In the genomic region with DNA sequence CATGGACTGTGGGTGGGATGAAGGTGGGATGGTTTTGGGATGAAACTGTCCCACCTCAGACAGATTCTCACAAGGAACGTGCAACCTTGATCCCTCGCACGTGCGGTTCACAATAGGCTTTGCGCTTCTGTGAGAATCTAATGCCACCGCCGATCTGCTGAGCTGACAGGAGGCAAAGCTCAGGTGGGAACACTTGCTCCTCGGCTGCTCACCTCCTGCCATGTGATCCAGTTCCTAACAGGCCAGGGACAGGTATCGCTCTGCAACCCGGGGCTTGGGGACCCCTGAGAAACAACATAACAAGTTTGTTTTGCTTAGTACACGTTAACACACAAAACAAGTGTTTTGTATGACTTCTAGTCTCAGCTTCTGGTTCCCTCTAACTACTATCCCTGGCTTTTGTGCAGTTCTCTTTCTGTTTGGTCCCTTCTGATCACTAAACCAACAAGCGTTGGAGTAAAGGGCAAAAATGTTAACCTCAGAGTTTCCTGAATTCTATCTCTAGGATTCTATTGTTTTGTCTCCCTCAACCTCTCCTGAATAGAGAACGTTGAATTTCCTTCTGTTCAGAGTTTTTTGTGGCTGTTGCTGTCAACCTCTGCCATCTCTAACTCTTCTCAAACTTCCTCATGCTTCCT, we compare ENCODE assay signal across 1 cellular context.
A peak's percentile ranks its signal among the peaks of the same experiment; 100 is the strongest.
TF ChIP-seq lines count a peak whose summit lies in the region.

No MANE protein-coding gene starts in this region.

TF ChIP-seq in HepG2, 621 proteins besides CTCF, POLR2A, EP300 and RAD21 (continued from another document and continues in another):
- TF ChIP-seq, protein P1, sequence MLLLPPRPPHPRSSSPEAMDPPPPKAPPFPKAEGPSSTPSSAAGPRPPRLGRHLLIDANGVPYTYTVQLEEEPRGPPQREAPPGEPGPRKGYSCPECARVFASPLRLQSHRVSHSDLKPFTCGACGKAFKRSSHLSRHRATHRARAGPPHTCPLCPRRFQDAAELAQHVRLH (CRISPR knock-in tag; IDR thresholded peaks at IDR 0.05; ENCODE audit: borderline replicate concordance, low read depth): no peak
- TF ChIP-seq ZBTB20 (CRISPR knock-in tag; IDR thresholded peaks at IDR 0.05; ENCODE audit: borderline replicate concordance, low read depth) (no peak), TEAD3 (CRISPR knock-in tag; optimal IDR thresholded peaks at IDR 0.05; ENCODE audit: borderline replicate concordance) (no peak), SALL2 (CRISPR knock-in tag; IDR thresholded peaks at IDR 0.05) (no peak), ZNF44 (CRISPR knock-in tag; IDR thresholded peaks at IDR 0.05) (no peak), ZBTB8A (CRISPR knock-in tag; IDR thresholded peaks at IDR 0.05; ENCODE audit: borderline replicate concordance, low read depth) (no peak), FOXA1 (IDR thresholded peaks at IDR 0.05) (no peak), FOXA1 (CRISPR knock-in tag; IDR thresholded peaks at IDR 0.05) (peak; percentile 43; the same call in 1 of the 2 replicates), ZNF260 (CRISPR knock-in tag; IDR thresholded peaks at IDR 0.05; ENCODE audit: borderline replicate concordance, low read depth) (no peak), STAG1 (CRISPR knock-in tag; IDR thresholded peaks at IDR 0.05) (no peak), ARHGAP35 (CRISPR knock-in tag; IDR thresholded peaks at IDR 0.05; ENCODE audit: borderline replicate concordance) (no peak), ERF (CRISPR knock-in tag; IDR thresholded peaks at IDR 0.05) (no peak), FOXP1 (IDR thresholded peaks at IDR 0.05) (no peak), FOXP1 (CRISPR knock-in tag; IDR thresholded peaks at IDR 0.05) (no peak), SOX13 (IDR thresholded peaks at IDR 0.05) (no peak), SOX13 (CRISPR knock-in tag; conservative IDR thresholded peaks at IDR 0.05 in 1 of 2, IDR thresholded peaks at IDR 0.05 in 1 of 2) (peak in 1 of 2 experiments; percentile 65; a peak in 2 of 4 replicates), CCDC6 (CRISPR knock-in tag; IDR thresholded peaks at IDR 0.05) (no peak), ZNF589 (CRISPR knock-in tag; conservative IDR thresholded peaks at IDR 0.05) (no peak), FOXA3 (CRISPR knock-in tag; IDR thresholded peaks at IDR 0.05) (no peak), SALL1 (CRISPR knock-in tag; IDR thresholded peaks at IDR 0.05) (peak; percentile 40; the same call in 1 of the 2 replicates), ZNF20 (CRISPR knock-in tag; IDR thresholded peaks at IDR 0.05) (no peak), ZSCAN31 (CRISPR knock-in tag; IDR thresholded peaks at IDR 0.05; ENCODE audit: low read depth) (no peak), ZNF235 (CRISPR knock-in tag; IDR thresholded peaks at IDR 0.05; ENCODE audit: borderline replicate concordance) (no peak), ESRRA (CRISPR knock-in tag; IDR thresholded peaks at IDR 0.05; ENCODE audit: low read depth) (no peak), ZNF761 (CRISPR knock-in tag; conservative IDR thresholded peaks at IDR 0.05) (no peak), ZNF180 (CRISPR knock-in tag; IDR thresholded peaks at IDR 0.05; ENCODE audit: borderline replicate concordance, low read depth) (no peak), ZNF263 (CRISPR knock-in tag; IDR thresholded peaks at IDR 0.05) (no peak), KDM4B (CRISPR knock-in tag; IDR thresholded peaks at IDR 0.05) (no peak), KAT7 (CRISPR knock-in tag; IDR thresholded peaks at IDR 0.05; ENCODE audit: borderline replicate concordance) (no peak), ZBTB1 (CRISPR knock-in tag; IDR thresholded peaks at IDR 0.05; ENCODE audit: borderline replicate concordance) (no peak), NFE2L2 (IDR thresholded peaks at IDR 0.05; ENCODE audit: low read length) (no peak)
- TF ChIP-seq, protein P2, sequence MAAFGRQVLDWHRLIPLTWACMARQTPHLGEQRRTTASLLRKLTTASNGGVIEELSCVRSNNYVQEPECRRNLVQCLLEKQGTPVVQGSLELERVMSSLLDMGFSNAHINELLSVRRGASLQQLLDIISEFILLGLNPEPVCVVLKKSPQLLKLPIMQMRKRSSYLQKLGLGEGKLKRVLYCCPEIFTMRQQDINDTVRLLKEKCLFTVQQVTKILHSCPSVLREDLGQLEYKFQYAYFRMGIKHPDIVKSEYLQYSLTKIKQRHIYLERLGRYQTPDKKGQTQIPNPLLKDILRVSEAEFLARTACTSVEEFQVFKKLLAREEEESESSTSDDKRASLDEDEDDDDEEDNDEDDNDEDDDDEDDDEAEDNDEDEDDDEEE (CRISPR knock-in tag; IDR thresholded peaks at IDR 0.05): no peak
- TF ChIP-seq, protein P3, sequence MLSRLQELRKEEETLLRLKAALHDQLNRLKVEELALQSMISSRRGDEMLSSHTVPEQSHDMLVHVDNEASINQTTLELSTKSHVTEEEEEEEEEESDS (CRISPR knock-in tag; IDR thresholded peaks at IDR 0.05; ENCODE audit: borderline replicate concordance): no peak
- TF ChIP-seq, protein P4, sequence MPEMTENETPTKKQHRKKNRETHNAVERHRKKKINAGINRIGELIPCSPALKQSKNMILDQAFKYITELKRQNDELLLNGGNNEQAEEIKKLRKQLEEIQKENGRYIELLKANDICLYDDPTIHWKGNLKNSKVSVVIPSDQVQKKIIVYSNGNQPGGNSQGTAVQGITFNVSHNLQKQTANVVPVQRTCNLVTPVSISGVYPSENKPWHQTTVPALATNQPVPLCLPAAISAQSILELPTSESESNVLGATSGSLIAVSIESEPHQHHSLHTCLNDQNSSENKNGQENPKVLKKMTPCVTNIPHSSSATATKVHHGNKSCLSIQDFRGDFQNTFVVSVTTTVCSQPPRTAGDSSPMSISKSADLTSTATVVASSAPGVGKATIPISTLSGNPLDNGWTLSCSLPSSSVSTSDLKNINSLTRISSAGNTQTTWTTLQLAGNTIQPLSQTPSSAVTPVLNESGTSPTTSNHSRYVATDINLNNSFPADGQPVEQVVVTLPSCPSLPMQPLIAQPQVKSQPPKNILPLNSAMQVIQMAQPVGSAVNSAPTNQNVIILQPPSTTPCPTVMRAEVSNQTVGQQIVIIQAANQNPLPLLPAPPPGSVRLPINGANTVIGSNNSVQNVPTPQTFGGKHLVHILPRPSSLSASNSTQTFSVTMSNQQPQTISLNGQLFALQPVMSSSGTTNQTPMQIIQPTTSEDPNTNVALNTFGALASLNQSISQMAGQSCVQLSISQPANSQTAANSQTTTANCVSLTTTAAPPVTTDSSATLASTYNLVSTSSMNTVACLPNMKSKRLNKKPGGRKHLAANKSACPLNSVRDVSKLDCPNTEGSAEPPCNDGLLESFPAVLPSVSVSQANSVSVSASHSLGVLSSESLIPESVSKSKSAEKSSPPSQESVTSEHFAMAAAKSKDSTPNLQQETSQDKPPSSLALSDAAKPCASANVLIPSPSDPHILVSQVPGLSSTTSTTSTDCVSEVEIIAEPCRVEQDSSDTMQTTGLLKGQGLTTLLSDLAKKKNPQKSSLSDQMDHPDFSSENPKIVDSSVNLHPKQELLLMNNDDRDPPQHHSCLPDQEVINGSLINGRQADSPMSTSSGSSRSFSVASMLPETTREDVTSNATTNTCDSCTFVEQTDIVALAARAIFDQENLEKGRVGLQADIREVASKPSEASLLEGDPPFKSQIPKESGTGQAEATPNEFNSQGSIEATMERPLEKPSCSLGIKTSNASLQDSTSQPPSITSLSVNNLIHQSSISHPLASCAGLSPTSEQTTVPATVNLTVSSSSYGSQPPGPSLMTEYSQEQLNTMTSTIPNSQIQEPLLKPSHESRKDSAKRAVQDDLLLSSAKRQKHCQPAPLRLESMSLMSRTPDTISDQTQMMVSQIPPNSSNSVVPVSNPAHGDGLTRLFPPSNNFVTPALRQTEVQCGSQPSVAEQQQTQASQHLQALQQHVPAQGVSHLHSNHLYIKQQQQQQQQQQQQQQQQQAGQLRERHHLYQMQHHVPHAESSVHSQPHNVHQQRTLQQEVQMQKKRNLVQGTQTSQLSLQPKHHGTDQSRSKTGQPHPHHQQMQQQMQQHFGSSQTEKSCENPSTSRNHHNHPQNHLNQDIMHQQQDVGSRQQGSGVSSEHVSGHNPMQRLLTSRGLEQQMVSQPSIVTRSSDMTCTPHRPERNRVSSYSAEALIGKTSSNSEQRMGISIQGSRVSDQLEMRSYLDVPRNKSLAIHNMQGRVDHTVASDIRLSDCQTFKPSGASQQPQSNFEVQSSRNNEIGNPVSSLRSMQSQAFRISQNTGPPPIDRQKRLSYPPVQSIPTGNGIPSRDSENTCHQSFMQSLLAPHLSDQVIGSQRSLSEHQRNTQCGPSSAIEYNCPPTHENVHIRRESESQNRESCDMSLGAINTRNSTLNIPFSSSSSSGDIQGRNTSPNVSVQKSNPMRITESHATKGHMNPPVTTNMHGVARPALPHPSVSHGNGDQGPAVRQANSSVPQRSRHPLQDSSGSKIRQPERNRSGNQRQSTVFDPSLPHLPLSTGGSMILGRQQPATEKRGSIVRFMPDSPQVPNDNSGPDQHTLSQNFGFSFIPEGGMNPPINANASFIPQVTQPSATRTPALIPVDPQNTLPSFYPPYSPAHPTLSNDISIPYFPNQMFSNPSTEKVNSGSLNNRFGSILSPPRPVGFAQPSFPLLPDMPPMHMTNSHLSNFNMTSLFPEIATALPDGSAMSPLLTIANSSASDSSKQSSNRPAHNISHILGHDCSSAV (CRISPR knock-in tag; IDR thresholded peaks at IDR 0.05; ENCODE audit: borderline replicate concordance): no peak
- TF ChIP-seq, protein P5, sequence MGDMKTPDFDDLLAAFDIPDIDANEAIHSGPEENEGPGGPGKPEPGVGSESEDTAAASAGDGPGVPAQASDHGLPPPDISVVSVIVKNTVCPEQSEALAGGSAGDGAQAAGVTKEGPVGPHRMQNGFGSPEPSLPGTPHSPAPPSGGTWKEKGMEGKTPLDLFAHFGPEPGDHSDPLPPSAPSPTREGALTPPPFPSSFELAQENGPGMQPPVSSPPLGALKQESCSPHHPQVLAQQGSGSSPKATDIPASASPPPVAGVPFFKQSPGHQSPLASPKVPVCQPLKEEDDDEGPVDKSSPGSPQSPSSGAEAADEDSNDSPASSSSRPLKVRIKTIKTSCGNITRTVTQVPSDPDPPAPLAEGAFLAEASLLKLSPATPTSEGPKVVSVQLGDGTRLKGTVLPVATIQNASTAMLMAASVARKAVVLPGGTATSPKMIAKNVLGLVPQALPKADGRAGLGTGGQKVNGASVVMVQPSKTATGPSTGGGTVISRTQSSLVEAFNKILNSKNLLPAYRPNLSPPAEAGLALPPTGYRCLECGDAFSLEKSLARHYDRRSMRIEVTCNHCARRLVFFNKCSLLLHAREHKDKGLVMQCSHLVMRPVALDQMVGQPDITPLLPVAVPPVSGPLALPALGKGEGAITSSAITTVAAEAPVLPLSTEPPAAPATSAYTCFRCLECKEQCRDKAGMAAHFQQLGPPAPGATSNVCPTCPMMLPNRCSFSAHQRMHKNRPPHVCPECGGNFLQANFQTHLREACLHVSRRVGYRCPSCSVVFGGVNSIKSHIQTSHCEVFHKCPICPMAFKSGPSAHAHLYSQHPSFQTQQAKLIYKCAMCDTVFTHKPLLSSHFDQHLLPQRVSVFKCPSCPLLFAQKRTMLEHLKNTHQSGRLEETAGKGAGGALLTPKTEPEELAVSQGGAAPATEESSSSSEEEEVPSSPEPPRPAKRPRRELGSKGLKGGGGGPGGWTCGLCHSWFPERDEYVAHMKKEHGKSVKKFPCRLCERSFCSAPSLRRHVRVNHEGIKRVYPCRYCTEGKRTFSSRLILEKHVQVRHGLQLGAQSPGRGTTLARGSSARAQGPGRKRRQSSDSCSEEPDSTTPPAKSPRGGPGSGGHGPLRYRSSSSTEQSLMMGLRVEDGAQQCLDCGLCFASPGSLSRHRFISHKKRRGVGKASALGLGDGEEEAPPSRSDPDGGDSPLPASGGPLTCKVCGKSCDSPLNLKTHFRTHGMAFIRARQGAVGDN (CRISPR knock-in tag; IDR thresholded peaks at IDR 0.05): peak; percentile 64
- TF ChIP-seq, protein P6, sequence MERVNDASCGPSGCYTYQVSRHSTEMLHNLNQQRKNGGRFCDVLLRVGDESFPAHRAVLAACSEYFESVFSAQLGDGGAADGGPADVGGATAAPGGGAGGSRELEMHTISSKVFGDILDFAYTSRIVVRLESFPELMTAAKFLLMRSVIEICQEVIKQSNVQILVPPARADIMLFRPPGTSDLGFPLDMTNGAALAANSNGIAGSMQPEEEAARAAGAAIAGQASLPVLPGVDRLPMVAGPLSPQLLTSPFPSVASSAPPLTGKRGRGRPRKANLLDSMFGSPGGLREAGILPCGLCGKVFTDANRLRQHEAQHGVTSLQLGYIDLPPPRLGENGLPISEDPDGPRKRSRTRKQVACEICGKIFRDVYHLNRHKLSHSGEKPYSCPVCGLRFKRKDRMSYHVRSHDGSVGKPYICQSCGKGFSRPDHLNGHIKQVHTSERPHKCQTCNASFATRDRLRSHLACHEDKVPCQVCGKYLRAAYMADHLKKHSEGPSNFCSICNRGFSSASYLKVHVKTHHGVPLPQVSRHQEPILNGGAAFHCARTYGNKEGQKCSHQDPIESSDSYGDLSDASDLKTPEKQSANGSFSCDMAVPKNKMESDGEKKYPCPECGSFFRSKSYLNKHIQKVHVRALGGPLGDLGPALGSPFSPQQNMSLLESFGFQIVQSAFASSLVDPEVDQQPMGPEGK (CRISPR knock-in tag; IDR thresholded peaks at IDR 0.05): no peak
- TF ChIP-seq, protein P7, sequence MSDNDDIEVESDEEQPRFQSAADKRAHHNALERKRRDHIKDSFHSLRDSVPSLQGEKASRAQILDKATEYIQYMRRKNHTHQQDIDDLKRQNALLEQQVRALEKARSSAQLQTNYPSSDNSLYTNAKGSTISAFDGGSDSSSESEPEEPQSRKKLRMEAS (IDR thresholded peaks at IDR 0.05): 0 out of 2 replicates have a peak, but pooled peaks have one; percentile 34
- TF ChIP-seq, protein P8, sequence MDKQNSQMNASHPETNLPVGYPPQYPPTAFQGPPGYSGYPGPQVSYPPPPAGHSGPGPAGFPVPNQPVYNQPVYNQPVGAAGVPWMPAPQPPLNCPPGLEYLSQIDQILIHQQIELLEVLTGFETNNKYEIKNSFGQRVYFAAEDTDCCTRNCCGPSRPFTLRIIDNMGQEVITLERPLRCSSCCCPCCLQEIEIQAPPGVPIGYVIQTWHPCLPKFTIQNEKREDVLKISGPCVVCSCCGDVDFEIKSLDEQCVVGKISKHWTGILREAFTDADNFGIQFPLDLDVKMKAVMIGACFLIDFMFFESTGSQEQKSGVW (CRISPR knock-in tag; IDR thresholded peaks at IDR 0.05; ENCODE audit: borderline replicate concordance): no peak
- TF ChIP-seq, protein P9, sequence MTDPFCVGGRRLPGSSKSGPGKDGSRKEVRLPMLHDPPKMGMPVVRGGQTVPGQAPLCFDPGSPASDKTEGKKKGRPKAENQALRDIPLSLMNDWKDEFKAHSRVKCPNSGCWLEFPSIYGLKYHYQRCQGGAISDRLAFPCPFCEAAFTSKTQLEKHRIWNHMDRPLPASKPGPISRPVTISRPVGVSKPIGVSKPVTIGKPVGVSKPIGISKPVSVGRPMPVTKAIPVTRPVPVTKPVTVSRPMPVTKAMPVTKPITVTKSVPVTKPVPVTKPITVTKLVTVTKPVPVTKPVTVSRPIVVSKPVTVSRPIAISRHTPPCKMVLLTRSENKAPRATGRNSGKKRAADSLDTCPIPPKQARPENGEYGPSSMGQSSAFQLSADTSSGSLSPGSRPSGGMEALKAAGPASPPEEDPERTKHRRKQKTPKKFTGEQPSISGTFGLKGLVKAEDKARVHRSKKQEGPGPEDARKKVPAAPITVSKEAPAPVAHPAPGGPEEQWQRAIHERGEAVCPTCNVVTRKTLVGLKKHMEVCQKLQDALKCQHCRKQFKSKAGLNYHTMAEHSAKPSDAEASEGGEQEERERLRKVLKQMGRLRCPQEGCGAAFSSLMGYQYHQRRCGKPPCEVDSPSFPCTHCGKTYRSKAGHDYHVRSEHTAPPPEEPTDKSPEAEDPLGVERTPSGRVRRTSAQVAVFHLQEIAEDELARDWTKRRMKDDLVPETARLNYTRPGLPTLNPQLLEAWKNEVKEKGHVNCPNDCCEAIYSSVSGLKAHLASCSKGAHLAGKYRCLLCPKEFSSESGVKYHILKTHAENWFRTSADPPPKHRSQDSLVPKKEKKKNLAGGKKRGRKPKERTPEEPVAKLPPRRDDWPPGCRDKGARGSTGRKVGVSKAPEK (CRISPR knock-in tag; IDR thresholded peaks at IDR 0.05; ENCODE audit: borderline replicate concordance): no peak
